Comparison of ENCODE assay signal across 28 cellular contexts in genomic region chr15:29903785-29904464, GRCh38.
"Had no signal": no experiment of that assay in that cellular context is flagged by ENCODE, and none has a peak within 500 bp of the region (broad histone marks: within the 10 kb centered on the region; RNA-seq: fewer than 3 reads in every experiment).

No MANE protein-coding gene starts in this region.

- H3K4me1 Mint-ChIP-seq: activated CD4-positive, alpha-beta T cell treated with anti-CD3 and anti-CD28 coated beads, Interleukin-2, amount 10 ng/mL, durations not matched to agents 7 days and 5 days; activated CD8-positive, alpha-beta memory T cell treated with anti-CD3 and anti-CD28 coated beads, Interleukin-2, amount 10 ng/mL, durations not matched to agents 7 days and 5 days; activated naive CD4-positive, alpha-beta T cell treated with anti-CD3 and anti-CD28 coated beads, Interleukin-2, amount 50 U/mL, for 24 hours; immature natural killer cell; natural killer cell; stimulated activated memory B cell treated with anti-CD40 and anti-IgM and Interleukin-4, amounts not matched to agents 10 μg/mL and 1 μg/mL and 100 μg/mL, for 72 hours had no signal

- H3K9me3 Mint-ChIP-seq: activated CD4-positive, alpha-beta T cell treated with anti-CD3 and anti-CD28 coated beads, Interleukin-2, amount 10 ng/mL, durations not matched to agents 7 days and 5 days; activated CD8-positive, alpha-beta T cell treated with anti-CD3 and anti-CD28 coated beads for 36 hours; activated naive CD4-positive, alpha-beta T cell treated with anti-CD3 and anti-CD28 coated beads, Interleukin-2, amount 50 U/mL, for 24 hours; natural killer cell; stimulated activated memory B cell treated with anti-CD40 and anti-IgM and Interleukin-4, amounts not matched to agents 10 μg/mL and 1 μg/mL and 100 μg/mL, for 72 hours had no signal

- H3K4me3 ChIP-seq: body of pancreas, esophagus muscularis mucosa, gastrocnemius medialis, ovary, prostate gland, transverse colon had no signal

- H3K27me3 Mint-ChIP-seq: activated CD4-positive, alpha-beta T cell treated with anti-CD3 and anti-CD28 coated beads, Interleukin-2, amount 10 ng/mL, durations not matched to agents 7 days and 5 days; activated CD8-positive, alpha-beta memory T cell treated with anti-CD3 and anti-CD28 coated beads, Interleukin-2, amount 10 ng/mL, durations not matched to agents 7 days and 5 days; stimulated activated memory B cell treated with anti-CD40 and anti-IgM and Interleukin-4, amounts not matched to agents 10 μg/mL and 1 μg/mL and 100 μg/mL, for 72 hours had no signal

- DNase-seq: activated CD4-positive, alpha-beta T cell treated with anti-CD3 and anti-CD28 coated beads, Interleukin-2, amount 10 ng/mL, durations not matched to agents 7 days and 5 days; activated CD4-positive, CD25-positive, alpha-beta regulatory T cell treated with anti-CD3 and anti-CD28 coated beads, Interleukin-2, amount 50 U/mL, for 72 hours; activated CD8-positive, alpha-beta memory T cell treated with anti-CD3 and anti-CD28 coated beads, Interleukin-2, amount 10 ng/mL, durations not matched to agents 7 days and 5 days; activated CD8-positive, alpha-beta T cell treated with anti-CD3 and anti-CD28 coated beads for 36 hours; activated gamma-delta T cell treated with Interleukin-2 at 50 U/mL for 16 hours; activated T-cell treated with anti-CD3 and anti-CD28 coated beads for 4 hours; anterior cingulate cortex; body of pancreas; central memory CD4-positive, alpha-beta T cell; dermis blood vessel endothelial cell; effector CD8-positive, alpha-beta T cell; gastrocnemius medialis; head of caudate nucleus; hypothalamus; immature natural killer cell; kidney glomerular epithelial cell; left ventricle myocardium superior; mammary epithelial cell; midbrain; natural killer cell; ovary; stimulated activated CD4-positive, alpha-beta T cell treated with anti-CD3 and anti-CD28 coated beads, Interleukin-2, amount 100 ng/mL, for 24 hours; transverse colon had no signal

- H3K27ac Mint-ChIP-seq: activated CD4-positive, alpha-beta T cell treated with anti-CD3 and anti-CD28 coated beads, Interleukin-2, amount 10 ng/mL, durations not matched to agents 7 days and 5 days; activated CD8-positive, alpha-beta memory T cell treated with anti-CD3 and anti-CD28 coated beads, Interleukin-2, amount 10 ng/mL, durations not matched to agents 7 days and 5 days; activated CD8-positive, alpha-beta T cell treated with anti-CD3 and anti-CD28 coated beads for 36 hours; activated naive CD4-positive, alpha-beta T cell treated with anti-CD3 and anti-CD28 coated beads, Interleukin-2, amount 50 U/mL, for 24 hours; immature natural killer cell; natural killer cell; stimulated activated memory B cell treated with anti-CD40 and anti-IgM and Interleukin-4, amounts not matched to agents 10 μg/mL and 1 μg/mL and 100 μg/mL, for 72 hours had no signal

- H3K36me3 ChIP-seq: esophagus muscularis mucosa, gastrocnemius medialis, neutrophil, ovary, prostate gland, transverse colon had no signal

- ATAC-seq: activated CD8-positive, alpha-beta memory T cell treated with anti-CD3 and anti-CD28 coated beads, Interleukin-2, amount 10 ng/mL, durations not matched to agents 7 days and 5 days; activated CD8-positive, alpha-beta T cell treated with anti-CD3 and anti-CD28 coated beads for 36 hours; body of pancreas; gastrocnemius medialis; left ventricle myocardium superior; natural killer cell; stimulated activated memory B cell treated with anti-CD40 and anti-IgM and Interleukin-4, amounts not matched to agents 10 μg/mL and 1 μg/mL and 100 μg/mL, for 72 hours had no signal

- H3K36me3 Mint-ChIP-seq: activated CD8-positive, alpha-beta memory T cell treated with anti-CD3 and anti-CD28 coated beads, Interleukin-2, amount 10 ng/mL, durations not matched to agents 7 days and 5 days; activated naive CD4-positive, alpha-beta T cell treated with anti-CD3 and anti-CD28 coated beads, Interleukin-2, amount 50 U/mL, for 24 hours; immature natural killer cell; natural killer cell; stimulated activated memory B cell treated with anti-CD40 and anti-IgM and Interleukin-4, amounts not matched to agents 10 μg/mL and 1 μg/mL and 100 μg/mL, for 72 hours had no signal

- H3K4me3 Mint-ChIP-seq: activated CD4-positive, alpha-beta T cell treated with anti-CD3 and anti-CD28 coated beads, Interleukin-2, amount 10 ng/mL, durations not matched to agents 7 days and 5 days; activated CD8-positive, alpha-beta memory T cell treated with anti-CD3 and anti-CD28 coated beads, Interleukin-2, amount 10 ng/mL, durations not matched to agents 7 days and 5 days; activated CD8-positive, alpha-beta T cell treated with anti-CD3 and anti-CD28 coated beads for 36 hours; activated naive CD4-positive, alpha-beta T cell treated with anti-CD3 and anti-CD28 coated beads, Interleukin-2, amount 50 U/mL, for 24 hours; immature natural killer cell; natural killer cell; stimulated activated memory B cell treated with anti-CD40 and anti-IgM and Interleukin-4, amounts not matched to agents 10 μg/mL and 1 μg/mL and 100 μg/mL, for 72 hours had no signal

- H3K27me3 ChIP-seq: body of pancreas, esophagus muscularis mucosa, gastrocnemius medialis, neutrophil, ovary, transverse colon had no signal
